In the genomic region with DNA sequence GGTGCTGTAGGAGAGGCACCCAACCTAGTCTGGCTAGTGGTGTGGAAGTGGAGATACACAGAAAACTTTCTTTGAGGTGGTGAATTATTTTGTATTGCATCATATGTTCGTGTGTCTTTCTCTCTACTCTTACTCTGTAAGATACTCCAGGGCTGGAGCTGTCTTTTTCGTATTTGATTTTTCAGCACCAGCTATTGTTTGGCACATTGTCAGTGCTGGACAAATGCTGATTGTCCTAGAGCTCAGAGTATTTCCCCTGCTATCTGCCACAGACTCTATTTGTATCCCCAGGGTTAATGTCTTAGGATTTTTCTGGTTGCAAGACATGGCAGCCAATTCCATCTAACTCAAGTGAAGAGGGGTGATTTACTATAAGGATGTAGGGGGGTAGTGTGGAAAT, we compare ENCODE assay signal across 34 cellular contexts.
"Had no signal": no experiment of that assay in that cellular context is flagged by ENCODE, and none has a peak within 500 bp of the region (broad histone marks: within the 10 kb centered on the region; RNA-seq: fewer than 3 reads in every experiment).

No MANE protein-coding gene starts in this region.

- H3K27me3 ChIP-seq: brain microvascular endothelial cell had no signal

- H3K27ac ChIP-seq: brain microvascular endothelial cell, PC-9, RWPE1, VCaP had no signal

- FAIRE-seq: K562, RCC 7860 had no signal

- H2AFZ ChIP-seq: PC-9 had no signal

- DNase-seq: activated B cell treated with CpG ODN at 0.5 μM for 24 hours; activated CD4-positive, alpha-beta T cell treated with anti-CD3 and anti-CD28 coated beads for 48 hours; activated CD4-positive, alpha-beta T cell treated with anti-CD3 and anti-CD28 coated beads, Interleukin-2, amount 50 U/mL, for 4 hours; activated CD4-positive, CD25-positive, alpha-beta regulatory T cell treated with anti-CD3 and anti-CD28 coated beads, Interleukin-2, amount 50 U/mL, for 72 hours; activated CD8-positive, alpha-beta T cell treated with anti-CD3 and anti-CD28 coated beads for 36 hours; activated effector memory CD4-positive, alpha-beta T cell treated with anti-CD3 and anti-CD28 coated beads, Interleukin-2, amount 50 U/mL, for 16 hours; activated naive CD4-positive, alpha-beta T cell; activated naive CD4-positive, alpha-beta T cell treated with anti-CD3 and anti-CD28 coated beads, Interleukin-2, amount 50 U/mL, for 16 hours; activated naive CD8-positive, alpha-beta T cell treated with anti-CD3 and anti-CD28 coated beads for 36 hours; activated T-cell treated with anti-CD3 and anti-CD28 coated beads, Interleukin-2, amount 50 U/mL, for 1 hour; activated T-cell treated with anti-CD3 and anti-CD28 coated beads, Interleukin-2, amount 50 U/mL, for 72 hours; amniotic stem cell; aorta; brain microvascular endothelial cell; Karpas-422; NCI-H1105; NCI-H1417 treated with DMSO at 0.1 percent for 48 hours; NCI-H1930; NCI-H345; NCI-H510A; NCI-H748 treated with DMSO at 0.1 percent for 48 hours; NK-92 treated with Interleukin-12 subunit alpha and Interleukin-12 subunit beta, amount 100 ng/mL, for 24 hours; PC-9; SIG-M5; T-cell; T-helper 17 cell; T-helper 9 cell had no signal

- H3K4me2 ChIP-seq: PC-9 had no signal

- H3K36me3 ChIP-seq: brain microvascular endothelial cell had no signal

- ATAC-seq: activated CD8-positive, alpha-beta T cell treated with anti-CD3 and anti-CD28 coated beads for 36 hours; activated T-cell treated with anti-CD3 and anti-CD28 coated beads, Interleukin-2, amount 50 U/mL, for 72 hours; activated T-helper 17 cell treated with anti-CD3 and anti-CD28 coated beads, Interleukin-2, amount 50 U/mL, for 72 hours; K562; Right ventricle myocardium inferior; SK-N-SH treated with all-trans-retinoic acid at 6 μM for 48 hours; T-cell; T-helper 17 cell had no signal

- H3K4me3 ChIP-seq: K562, PC-9 had no signal
